8 cellular contexts compared by ENCODE assay signal in the genomic region with DNA sequence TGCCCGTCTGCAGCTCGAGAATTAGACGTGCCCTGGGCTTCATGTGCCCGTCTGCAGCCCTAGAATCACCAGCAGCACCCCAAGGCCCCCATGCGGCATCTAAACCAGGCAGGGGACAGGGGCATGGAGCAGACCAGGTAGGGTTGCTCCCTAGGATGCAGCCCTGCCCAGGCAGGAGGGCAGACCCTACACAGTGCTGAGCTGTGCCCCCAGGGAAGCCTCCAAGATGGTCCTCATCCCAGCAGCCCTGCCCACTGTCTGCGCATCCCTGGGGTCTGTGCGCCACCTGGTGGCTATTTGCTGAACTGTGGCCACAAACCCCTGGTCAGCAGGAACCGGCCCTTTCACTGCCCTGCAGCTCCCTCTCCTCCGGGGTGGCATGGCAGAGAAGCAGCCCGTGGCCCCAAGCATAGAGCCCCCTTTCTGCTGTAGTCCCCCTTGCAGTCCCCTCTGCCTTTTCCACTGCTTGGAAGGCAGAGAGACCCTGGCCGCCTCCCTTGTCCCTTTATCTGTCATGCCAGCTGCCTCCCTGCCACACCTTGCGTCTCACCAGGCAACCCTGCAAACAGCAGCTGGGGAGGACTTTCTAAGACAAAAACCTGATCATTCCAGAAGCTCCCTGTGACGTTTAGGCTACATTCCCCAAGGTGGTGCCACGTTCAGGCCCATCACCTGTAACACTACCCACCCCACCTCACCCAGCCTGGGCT.
DNase-seq lines count a peak whose midpoint lies in the region; ATAC-seq and TF ChIP-seq lines count a peak whose summit lies in the region.

No MANE protein-coding gene starts in this region.

- no peaks in the 10 kb centered on the region for H3K27me3 ChIP-seq in BE2C
- H3K27me3 ChIP-seq in trophoblast cell (ENCODE audit: insufficient read depth, low read length): no peaks in the 10 kb centered on the region
- no peaks in the 10 kb centered on the region for H3K27me3 ChIP-seq in upper lobe of left lung

- H4K8ac ChIP-seq in trophoblast cell (ENCODE audit: low read depth, low read length): no peak overlapping the region

- H3K27ac ChIP-seq in HEK293 (ENCODE audit: extremely low read depth, low read depth, low read length) (no peak overlapping the region), RWPE1 (no peak overlapping the region), trophoblast cell (ENCODE audit: low read depth, low read length) (no peak overlapping the region), upper lobe of left lung (no peak overlapping the region)

- H3K23ac ChIP-seq in trophoblast cell (ENCODE audit: low read length): no peak overlapping the region

- no peak overlapping the region for H2BK120ac ChIP-seq in trophoblast cell (ENCODE audit: insufficient read depth, low read length, poor library complexity)

- peak; percentile 72 for TF ChIP-seq CTCF in BE2C (IDR thresholded peaks at IDR 0.05; ENCODE audit: low read depth, low read length)
- TF ChIP-seq CTCF in HEK293 (tag by site-specific recombination; IDR thresholded peaks at IDR 0.05): peak; percentile 79
- peak; percentile 90 for TF ChIP-seq CTCF in RWPE1 (conservative IDR thresholded peaks at IDR 0.05; ENCODE audit: low read depth)
- peak; percentile 97 to 99 (median 98) for TF ChIP-seq CTCF in upper lobe of left lung (IDR thresholded peaks at IDR 0.05)

- no peak overlapping the region for H4K91ac ChIP-seq in trophoblast cell (ENCODE audit: low read depth, low read length)

- TF ChIP-seq EP300 in upper lobe of left lung (IDR thresholded peaks at IDR 0.05): no peak

- no peak overlapping the region for H3K4me3 ChIP-seq in BE2C (ENCODE audit: low read depth, low read length)
- H3K4me3 ChIP-seq in HEK293 (ENCODE audit: low read depth, low read length): no peak overlapping the region
- no peak overlapping the region for H3K4me3 ChIP-seq in trophoblast cell (ENCODE audit: low read depth, low read length)
- H3K4me3 ChIP-seq in upper lobe of left lung: no peak overlapping the region

- H3K79me2 ChIP-seq in trophoblast cell (ENCODE audit: control insufficient read depth, insufficient read depth, low read length, poor library complexity): peaks cover 6% of the 10 kb centered on the region

- H3K9ac ChIP-seq in trophoblast cell (ENCODE audit: low read length): no peak overlapping the region

- H3K18ac ChIP-seq in trophoblast cell (ENCODE audit: low read length): no peak overlapping the region

- no peak for TF ChIP-seq POLR2A in upper lobe of left lung (IDR thresholded peaks at IDR 0.05)

- H3K36me3 ChIP-seq in BE2C (no peaks in the 10 kb centered on the region), HEK293 (ENCODE audit: control insufficient read depth in 2 of 2, insufficient read depth in 1 of 2, low read length in 2 of 2) (no peaks in the 10 kb centered on the region), trophoblast cell (ENCODE audit: control insufficient read depth in 1 of 2, insufficient read depth in 2 of 2, low read length in 2 of 2) (no peaks in the 10 kb centered on the region), upper lobe of left lung (peaks cover 0 to 16% (median 0%) of the 10 kb centered on the region in 4 donors)

- no peak overlapping the region for H3K4ac ChIP-seq in trophoblast cell (ENCODE audit: low read depth, low read length)

- H2BK5ac ChIP-seq in trophoblast cell (ENCODE audit: low read depth, low read length, poor library complexity): no peak overlapping the region

- no peak overlapping the region for H2BK12ac ChIP-seq in trophoblast cell (ENCODE audit: low read length)

- no peak overlapping the region for H4K12ac ChIP-seq in trophoblast cell (ENCODE audit: low read depth, low read length)

- no peak overlapping the region for H2AK5ac ChIP-seq in trophoblast cell (ENCODE audit: low read length)

- H3K9me3 ChIP-seq in BE2C: no peaks in the 10 kb centered on the region
- H3K9me3 ChIP-seq in HEK293 (ENCODE audit: control insufficient read depth, insufficient read depth, low read depth, low read length): no peaks in the 10 kb centered on the region
- H3K9me3 ChIP-seq in trophoblast cell (ENCODE audit: insufficient read depth, low read depth, low read length): peaks cover 4% of the 10 kb centered on the region
- H3K9me3 ChIP-seq in upper lobe of left lung: no peaks in the 10 kb centered on the region

- peaks cover 21% of the 10 kb centered on the region for H3K79me1 ChIP-seq in trophoblast cell (ENCODE audit: low read length)

- CTCF ChIA-PET in HEK293 (lab: Yijun Ruan, JAX) (interaction anchor here (0.5 to 7.0 kb wide), 53 partner anchors 9 to 711 kb away, joined by 3 to 456 read pairs (median 4); partner anchors contain the start of genes CDKN1C, PHLDA2 and TSSC4), RWPE1 (lab: Yijun Ruan, JAX) (interaction anchor here (0.5 to 5.3 kb wide), 15 partner anchors 79 to 878 kb away, joined by 3 to 324 read pairs (median 5); partner anchors contain the start of genes CDKN1C, PHLDA2 and TRPM5)

- DNase-seq in BE2C: peak; percentile 64
- peak; percentile 58 for DNase-seq in RWPE1 (ENCODE audit: low spot score)
- DNase-seq in activated gamma-delta T cell treated with Interleukin-2 at 50 U/mL for 16 hours: peak; percentile 66
- peak; percentile 68 for DNase-seq in germinal center (ENCODE audit: low spot score)
- DNase-seq in trophoblast cell: peak; percentile 49 to 75
- DNase-seq in upper lobe of left lung: peak; percentile 62 to 80
- DNase-seq in GDM1 (lab: John Stamatoyannopoulos, UW): no peak

- ATAC-seq in upper lobe of left lung (ENCODE audit: low FRiP score in 2 of 2): peak; percentile 66 to 67

- H3K4me1 ChIP-seq in BE2C (no peaks in the 10 kb centered on the region), HEK293 (ENCODE audit: control insufficient read depth, insufficient read depth, low read length) (no peaks in the 10 kb centered on the region), trophoblast cell (ENCODE audit: control insufficient read depth in 1 of 2, insufficient read depth in 2 of 2, low read length in 2 of 2) (peaks cover 17 to 19% of the 10 kb centered on the region in 2 experiments), upper lobe of left lung (peaks cover 15 to 41% (median 28%) of the 10 kb centered on the region in 4 donors)

- POLR2A ChIA-PET in HEK293 (lab: Yijun Ruan, JAX) (interaction anchor here (0.6 kb wide), 1 partner anchor 398 kb away, joined by 3 read pairs; the partner anchor contains the start of gene PHLDA2), RWPE1 (lab: Yijun Ruan, JAX; ENCODE audit: low non-redundant PET) (no interaction called here)

- no CpG with 5 or more reads among the region's 14 CpGs for WGBS in trophoblast cell (ENCODE audit: extremely low coverage, insufficient coverage, insufficient read length)
- 38 to 43% methylated on average over 7 to 14 of the region's 14 CpGs for WGBS in upper lobe of left lung, 2 donors

- no peak overlapping the region for H2AFZ ChIP-seq in trophoblast cell (ENCODE audit: insufficient read depth, low read length, poor library complexity)

- no peak overlapping the region for H3K4me2 ChIP-seq in trophoblast cell (ENCODE audit: low read length)

- no peak overlapping the region for H3K14ac ChIP-seq in trophoblast cell (ENCODE audit: low read length)

TF ChIP-seq in HEK293, 187 proteins besides CTCF, POLR2A, EP300 and RAD21 (continues in another document):
- TF ChIP-seq, protein P1, sequence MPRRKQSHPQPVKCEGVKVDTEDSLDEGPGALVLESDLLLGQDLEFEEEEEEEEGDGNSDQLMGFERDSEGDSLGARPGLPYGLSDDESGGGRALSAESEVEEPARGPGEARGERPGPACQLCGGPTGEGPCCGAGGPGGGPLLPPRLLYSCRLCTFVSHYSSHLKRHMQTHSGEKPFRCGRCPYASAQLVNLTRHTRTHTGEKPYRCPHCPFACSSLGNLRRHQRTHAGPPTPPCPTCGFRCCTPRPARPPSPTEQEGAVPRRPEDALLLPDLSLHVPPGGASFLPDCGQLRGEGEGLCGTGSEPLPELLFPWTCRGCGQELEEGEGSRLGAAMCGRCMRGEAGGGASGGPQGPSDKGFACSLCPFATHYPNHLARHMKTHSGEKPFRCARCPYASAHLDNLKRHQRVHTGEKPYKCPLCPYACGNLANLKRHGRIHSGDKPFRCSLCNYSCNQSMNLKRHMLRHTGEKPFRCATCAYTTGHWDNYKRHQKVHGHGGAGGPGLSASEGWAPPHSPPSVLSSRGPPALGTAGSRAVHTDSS (tag by site-specific recombination; IDR thresholded peaks at IDR 0.05): 0 out of 2 replicates have a peak, but pooled peaks have one; percentile 16
- no peak for TF ChIP-seq ZNF114 (tag by site-specific recombination; IDR thresholded peaks at IDR 0.05)
- TF ChIP-seq ZXDB (tag by site-specific recombination; IDR thresholded peaks at IDR 0.05): no peak
- TF ChIP-seq ZFP3 (tag by site-specific recombination; IDR thresholded peaks at IDR 0.05; ENCODE audit: low read depth): no peak
- TF ChIP-seq ZNF561 (tag by site-specific recombination; IDR thresholded peaks at IDR 0.05; ENCODE audit: borderline replicate concordance): no peak
- no peak for TF ChIP-seq ZNF391 (tag by site-specific recombination; IDR thresholded peaks at IDR 0.05; ENCODE audit: borderline replicate concordance, low read depth)
- TF ChIP-seq ZBTB8A (tag by site-specific recombination; IDR thresholded peaks at IDR 0.05): no peak
- no peak for TF ChIP-seq ZBTB1 (tag by site-specific recombination; IDR thresholded peaks at IDR 0.05)
- no peak for TF ChIP-seq ZNF548 (tag by site-specific recombination; IDR thresholded peaks at IDR 0.05)
- TF ChIP-seq ZBTB26 (tag by site-specific recombination; optimal IDR thresholded peaks at IDR 0.05): peak; percentile 7
- TF ChIP-seq ZNF654 (tag by site-specific recombination; IDR thresholded peaks at IDR 0.05; ENCODE audit: low read depth): peak; percentile 68
- TF ChIP-seq ZFP37 (tag by site-specific recombination; IDR thresholded peaks at IDR 0.05): no peak
